ENCODE assay signal across 1 cellular context in genomic region chr11:70415176-70415575, GRCh38.
TF ChIP-seq lines count a peak whose summit lies in the region.

No MANE protein-coding gene starts in this region.

TF ChIP-seq in SK-N-SH, 30 proteins besides CTCF, POLR2A, EP300 and RAD21 (continued from another document):
- TF ChIP-seq, protein P1, sequence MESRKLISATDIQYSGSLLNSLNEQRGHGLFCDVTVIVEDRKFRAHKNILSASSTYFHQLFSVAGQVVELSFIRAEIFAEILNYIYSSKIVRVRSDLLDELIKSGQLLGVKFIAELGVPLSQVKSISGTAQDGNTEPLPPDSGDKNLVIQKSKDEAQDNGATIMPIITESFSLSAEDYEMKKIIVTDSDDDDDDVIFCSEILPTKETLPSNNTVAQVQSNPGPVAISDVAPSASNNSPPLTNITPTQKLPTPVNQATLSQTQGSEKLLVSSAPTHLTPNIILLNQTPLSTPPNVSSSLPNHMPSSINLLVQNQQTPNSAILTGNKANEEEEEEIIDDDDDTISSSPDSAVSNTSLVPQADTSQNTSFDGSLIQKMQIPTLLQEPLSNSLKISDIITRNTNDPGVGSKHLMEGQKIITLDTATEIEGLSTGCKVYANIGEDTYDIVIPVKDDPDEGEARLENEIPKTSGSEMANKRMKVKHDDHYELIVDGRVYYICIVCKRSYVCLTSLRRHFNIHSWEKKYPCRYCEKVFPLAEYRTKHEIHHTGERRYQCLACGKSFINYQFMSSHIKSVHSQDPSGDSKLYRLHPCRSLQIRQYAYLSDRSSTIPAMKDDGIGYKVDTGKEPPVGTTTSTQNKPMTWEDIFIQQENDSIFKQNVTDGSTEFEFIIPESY (IDR thresholded peaks at IDR 0.05; ENCODE audit: borderline replicate concordance, low read depth) = no peak
- no peak for TF ChIP-seq FOSL2 (IDR thresholded peaks at IDR 0.05; ENCODE audit: borderline replicate concordance, low read depth)
- no peak for TF ChIP-seq FOXJ3 (CRISPR knock-in tag; IDR thresholded peaks at IDR 0.05)
- TF ChIP-seq, protein P2, sequence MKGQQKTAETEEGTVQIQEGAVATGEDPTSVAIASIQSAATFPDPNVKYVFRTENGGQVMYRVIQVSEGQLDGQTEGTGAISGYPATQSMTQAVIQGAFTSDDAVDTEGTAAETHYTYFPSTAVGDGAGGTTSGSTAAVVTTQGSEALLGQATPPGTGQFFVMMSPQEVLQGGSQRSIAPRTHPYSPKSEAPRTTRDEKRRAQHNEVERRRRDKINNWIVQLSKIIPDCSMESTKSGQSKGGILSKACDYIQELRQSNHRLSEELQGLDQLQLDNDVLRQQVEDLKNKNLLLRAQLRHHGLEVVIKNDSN (IDR thresholded peaks at IDR 0.05; ENCODE audit: borderline replicate concordance, low read depth) = no peak
- no peak for TF ChIP-seq MXI1 (IDR thresholded peaks at IDR 0.05; ENCODE audit: low read depth, low read length)
- no peak for TF ChIP-seq SMC3 (IDR thresholded peaks at IDR 0.05; ENCODE audit: low read depth, low read length)
TF ChIP-seq in SK-N-SH: peak in this region for 0.
